10 cellular contexts compared by ENCODE assay signal in the genomic region with DNA sequence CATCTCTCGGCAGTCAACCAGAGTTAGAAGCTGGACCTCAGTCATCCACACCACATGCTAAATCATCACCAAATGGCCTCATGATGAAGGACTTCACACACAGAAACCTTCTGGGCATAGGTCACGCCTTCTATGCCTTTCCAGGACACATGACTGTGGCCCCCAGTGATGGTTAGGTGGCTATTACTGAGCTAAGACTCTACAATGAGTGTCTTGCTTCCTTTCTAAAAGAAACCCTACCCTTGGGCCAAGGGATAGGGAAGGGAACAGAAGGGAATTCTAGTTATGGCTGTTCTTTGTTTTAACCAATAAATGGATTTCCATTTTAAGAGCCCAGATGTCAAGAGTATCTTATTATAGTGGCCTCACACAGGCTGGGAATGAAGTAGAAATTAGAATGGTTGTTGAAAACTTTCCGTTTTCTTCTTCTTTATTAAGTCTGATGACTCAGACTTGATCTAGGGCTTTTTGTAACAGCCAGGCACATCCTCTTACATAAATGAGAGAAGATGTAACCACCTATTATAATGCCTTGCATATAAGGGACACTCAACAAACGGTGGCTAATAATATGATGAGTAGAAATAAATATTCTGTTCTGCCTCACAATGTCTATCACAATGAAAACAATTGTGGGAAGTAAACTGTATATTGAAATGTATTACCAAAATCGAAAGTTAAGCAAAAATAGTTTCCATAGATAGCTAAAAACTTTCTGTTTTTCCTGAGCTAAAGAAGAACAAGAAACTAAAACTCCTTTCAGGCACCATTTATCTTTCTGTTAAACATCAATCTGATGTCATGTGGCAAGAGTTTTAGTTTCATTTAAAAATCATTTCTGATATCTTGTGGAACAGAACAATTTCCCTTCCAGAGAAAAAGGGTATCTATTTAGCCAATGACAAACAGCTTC.
DNase-seq lines count a peak whose midpoint lies in the region; ATAC-seq and TF ChIP-seq lines count a peak whose summit lies in the region.
"Had no signal": no experiment of that assay in that cellular context is flagged by ENCODE, and none has a peak within 500 bp of the region (broad histone marks: within the 10 kb centered on the region; RNA-seq: fewer than 3 reads in every experiment).

No MANE protein-coding gene starts in this region.

- no peak overlapping the region for H3K4me3 ChIP-seq in CD8-positive, alpha-beta memory T cell (ENCODE audit: low read length)
- H3K4me3 ChIP-seq: SJSA1 had no signal

- no peaks in the 10 kb centered on the region for H3K27me3 ChIP-seq in CD8-positive, alpha-beta memory T cell (ENCODE audit: insufficient read depth, low read length, poor library complexity, severe bottlenecking)
- H3K27me3 ChIP-seq: SJSA1 had no signal

- POLR2A ChIA-PET in naive thymus-derived CD8-positive, alpha-beta T cell (lab: Charles Lee) = interaction anchor here (0.6 kb wide), 1 partner anchor 61 kb away, joined by 3 read pairs; no protein-coding TSS in a partner anchor
- POLR2A ChIA-PET in CD8-positive, alpha-beta memory T cell (lab: Charles Lee) = no interaction called here

- no peaks in the 10 kb centered on the region for H3K4me1 Mint-ChIP-seq in central memory CD8-positive, alpha-beta T cell
- H3K4me1 Mint-ChIP-seq in CD14-positive monocyte = peaks cover 14% of the 10 kb centered on the region
- H3K4me1 Mint-ChIP-seq in naive thymus-derived CD8-positive, alpha-beta T cell = peaks cover 2 to 14% (median 10%) of the 10 kb centered on the region in 4 donors
- H3K4me1 Mint-ChIP-seq in CD8-positive, alpha-beta memory T cell = peaks cover 8 to 17% (median 14%) of the 10 kb centered on the region in 3 donors

- ATAC-seq in GM18858 (IDR thresholded peaks at IDR 0.05; ENCODE audit: unreplicated experiment) (peak; percentile 37), GM21717 (IDR thresholded peaks at IDR 0.05; ENCODE audit: unreplicated experiment) (peak; percentile 39), HG03558 (IDR thresholded peaks at IDR 0.05; ENCODE audit: extremely low read depth, unreplicated experiment) (peak; percentile 39)
- peak; percentile 10 for ATAC-seq in central memory CD8-positive, alpha-beta T cell (replicated peaks; ENCODE audit: extremely low read depth, poor library complexity, severe bottlenecking)
- no peak for ATAC-seq in naive thymus-derived CD8-positive, alpha-beta T cell

- no peak for DNase-seq in central memory CD8-positive, alpha-beta T cell (ENCODE audit: low spot score in 2 of 2)
- DNase-seq in CD14-positive monocyte (ENCODE audit: low spot score) = no peak
- no peak for DNase-seq in naive thymus-derived CD8-positive, alpha-beta T cell
- DNase-seq in CD8-positive, alpha-beta memory T cell = no peak
- DNase-seq in AG08396 (ENCODE audit: low spot score) = no peak
- DNase-seq: GOT3 had no signal

- no peaks in the 10 kb centered on the region for H3K36me3 Mint-ChIP-seq in central memory CD8-positive, alpha-beta T cell (ENCODE audit: insufficient read depth)
- H3K36me3 Mint-ChIP-seq in CD14-positive monocyte = no peaks in the 10 kb centered on the region
- peaks cover 0 to 5% (median 0%) of the 10 kb centered on the region in 3 donors for H3K36me3 Mint-ChIP-seq in naive thymus-derived CD8-positive, alpha-beta T cell
- H3K36me3 Mint-ChIP-seq in CD8-positive, alpha-beta memory T cell = peaks cover 0 to 5% (median 2%) of the 10 kb centered on the region in 3 donors

- no peak overlapping the region for H3K27ac Mint-ChIP-seq in central memory CD8-positive, alpha-beta T cell (ENCODE audit: low read depth)
- peak overlapping the region in 1 of 7 donors; percentile 7 for H3K27ac Mint-ChIP-seq in CD14-positive monocyte
- H3K27ac Mint-ChIP-seq in naive thymus-derived CD8-positive, alpha-beta T cell = peak overlapping the region in 2 of 10 donors; percentile 3 to 47
- no peak overlapping the region for H3K27ac Mint-ChIP-seq in CD8-positive, alpha-beta memory T cell

- no peaks in the 10 kb centered on the region for H3K27me3 Mint-ChIP-seq in central memory CD8-positive, alpha-beta T cell
- peaks cover 1 to 6% (median 2%) of the 10 kb centered on the region in 3 donors for H3K27me3 Mint-ChIP-seq in CD14-positive monocyte (ENCODE audit: low read depth in 3 of 3)
- H3K27me3 Mint-ChIP-seq in naive thymus-derived CD8-positive, alpha-beta T cell = peaks cover 0 to 12% (median 5%) of the 10 kb centered on the region in 5 donors
- no peaks in the 10 kb centered on the region for H3K27me3 Mint-ChIP-seq in CD8-positive, alpha-beta memory T cell

- CTCF ChIA-PET in CD8-positive, alpha-beta memory T cell (lab: Charles Lee) = interaction anchor here (0.8 to 1.1 kb wide), 3 partner anchors 9 to 13 kb away, joined by 3 to 4 read pairs (median 4); no protein-coding TSS in a partner anchor

- H3K9me3 ChIP-seq in CD8-positive, alpha-beta memory T cell (ENCODE audit: low read length) = no peaks in the 10 kb centered on the region
- H3K9me3 ChIP-seq: SJSA1 had no signal

- intact Hi-C loops in CD14-positive monocyte (cut with micrococcal nuclease) = no loop called here

- no peak for TF ChIP-seq CTCF in CD14-positive monocyte (IDR thresholded peaks at IDR 0.05)

- peaks cover 16% of the 10 kb centered on the region for H3K4me1 ChIP-seq in CD8-positive, alpha-beta memory T cell (ENCODE audit: insufficient read depth, low read length)

- H3K4me3 Mint-ChIP-seq in central memory CD8-positive, alpha-beta T cell = no peak overlapping the region
- H3K4me3 Mint-ChIP-seq in CD14-positive monocyte = no peak overlapping the region
- H3K4me3 Mint-ChIP-seq in naive thymus-derived CD8-positive, alpha-beta T cell = no peak overlapping the region
- no peak overlapping the region for H3K4me3 Mint-ChIP-seq in CD8-positive, alpha-beta memory T cell

- no peaks in the 10 kb centered on the region for H3K36me3 ChIP-seq in CD8-positive, alpha-beta memory T cell (ENCODE audit: insufficient read depth, low read length)
- H3K36me3 ChIP-seq: SJSA1 had no signal

- no peaks in the 10 kb centered on the region for H3K9me3 Mint-ChIP-seq in central memory CD8-positive, alpha-beta T cell
- peaks cover 0 to 5% (median 0%) of the 10 kb centered on the region in 7 donors for H3K9me3 Mint-ChIP-seq in CD14-positive monocyte
- H3K9me3 Mint-ChIP-seq in naive thymus-derived CD8-positive, alpha-beta T cell = no peaks in the 10 kb centered on the region
- H3K9me3 Mint-ChIP-seq in CD8-positive, alpha-beta memory T cell = no peaks in the 10 kb centered on the region

- no peak overlapping the region for H3K27ac ChIP-seq in CD8-positive, alpha-beta memory T cell (ENCODE audit: low read depth, low read length)
- H3K27ac ChIP-seq: SJSA1 had no signal

Comparison
In these comparisons a context has a peak if more than half of its experiments do, and no peak if none do; other contexts are left out.
1. ATAC-seq: peak in GM18858 (single experiment), GM21717 (single experiment), HG03558 (single experiment) and central memory CD8-positive, alpha-beta T cell (single experiment); none in naive thymus-derived CD8-positive, alpha-beta T cell (0 of 2).